Comparison of ENCODE assay signal across 11 cellular contexts in genomic region chr1:156796340-156797097, GRCh38. TPM values are rescaled to one million over a fixed set of nuclear protein-coding genes. Genes with fewer than 3 reads are reported as not detected.
A peak's percentile ranks its signal among the peaks of the same experiment; 100 is the strongest.
DNase-seq lines count a peak whose midpoint lies in the region; ATAC-seq and TF ChIP-seq lines count a peak whose summit lies in the region.
"Had no signal": no experiment of that assay in that cellular context is flagged by ENCODE, and none has a peak within 500 bp of the region (broad histone marks: within the 10 kb centered on the region; RNA-seq: fewer than 3 reads in every experiment).

No MANE protein-coding gene starts in this region.

- no peaks in the 10 kb centered on the region for H3K27me3 Mint-ChIP-seq in endodermal cell (ENCODE audit: insufficient read depth)
- no peaks in the 10 kb centered on the region for H3K27me3 Mint-ChIP-seq in progenitor cell of endocrine pancreas

- peaks cover 91% of the 10 kb centered on the region for H3K36me3 ChIP-seq in endodermal cell (ENCODE audit: control insufficient read depth, insufficient read depth, low read length)

- 92 to 93% methylated on average over 6 to 8 of the region's 8 CpGs for WGBS in endodermal cell (ENCODE audit: insufficient coverage in 1 of 2, insufficient read length in 1 of 2), 2 experiments

- DNase-seq in NCI-H226 = peak; percentile 13
- DNase-seq in endodermal cell = no peak
- no peak for DNase-seq in progenitor cell of endocrine pancreas (ENCODE audit: low spot score, unreplicated experiment)
- DNase-seq in GM19238 (ENCODE audit: insufficient read length, low spot score) = no peak
- no peak for DNase-seq in NCI-H524 (lab: John Stamatoyannopoulos, UW)

- H3K9ac ChIP-seq in endodermal cell (ENCODE audit: extremely low read depth, low read length, poor library complexity, severe bottlenecking) = no peak overlapping the region

- peak overlapping the region; percentile 3 for H3K27ac Mint-ChIP-seq in endodermal cell
- peak overlapping the region; percentile 36 for H3K27ac Mint-ChIP-seq in progenitor cell of endocrine pancreas
- H3K27ac Mint-ChIP-seq: stimulated activated effector memory CD8-positive, alpha-beta T cell treated with anti-CD3 and anti-CD28 coated beads, Interleukin-12 subunit alpha, Interleukin-12 subunit beta, amount 100 ng/mL, for 72 hours had no signal

- H3K27me3 ChIP-seq in endodermal cell (ENCODE audit: control insufficient read depth, insufficient read depth, low read length, poor library complexity, severe bottlenecking) = no peaks in the 10 kb centered on the region
- H3K27me3 ChIP-seq: gastroesophageal sphincter, vagina had no signal

- H3K27ac ChIP-seq in endodermal cell (ENCODE audit: low read depth, low read length) = no peak overlapping the region
- H3K27ac ChIP-seq: C4-2B, gastroesophageal sphincter, vagina had no signal

- ATAC-seq in GM18867 (IDR thresholded peaks at IDR 0.05; ENCODE audit: unreplicated experiment) (peak; percentile 58), HG02642 (IDR thresholded peaks at IDR 0.05; ENCODE audit: poor library complexity, unreplicated experiment) (no peak)
- ATAC-seq: gastroesophageal sphincter had no signal

- H3K9me3 Mint-ChIP-seq in endodermal cell = no peaks in the 10 kb centered on the region
- H3K9me3 Mint-ChIP-seq in progenitor cell of endocrine pancreas (ENCODE audit: low read depth) = no peaks in the 10 kb centered on the region
- H3K9me3 Mint-ChIP-seq: stimulated activated effector memory CD8-positive, alpha-beta T cell treated with anti-CD3 and anti-CD28 coated beads, Interleukin-12 subunit alpha, Interleukin-12 subunit beta, amount 100 ng/mL, for 72 hours had no signal

- H3K4me3 Mint-ChIP-seq in endodermal cell (no peak overlapping the region), progenitor cell of endocrine pancreas (ENCODE audit: low read depth) (no peak overlapping the region)
- H3K4me3 Mint-ChIP-seq: stimulated activated effector memory CD8-positive, alpha-beta T cell treated with anti-CD3 and anti-CD28 coated beads, Interleukin-12 subunit alpha, Interleukin-12 subunit beta, amount 100 ng/mL, for 72 hours had no signal

- H3K4me1 Mint-ChIP-seq in endodermal cell = peaks cover 11% of the 10 kb centered on the region
- H3K4me1 Mint-ChIP-seq in progenitor cell of endocrine pancreas (ENCODE audit: low read depth) = no peaks in the 10 kb centered on the region

- H3K9me3 ChIP-seq in endodermal cell (ENCODE audit: control insufficient read depth, low read length) = no peaks in the 10 kb centered on the region
- H3K9me3 ChIP-seq: gastroesophageal sphincter, vagina had no signal

- H3K36me3 Mint-ChIP-seq in endodermal cell (ENCODE audit: low read depth) (peaks cover 75% of the 10 kb centered on the region), progenitor cell of endocrine pancreas (ENCODE audit: insufficient read depth) (peaks cover 28% of the 10 kb centered on the region)

- H3K4me3 ChIP-seq in endodermal cell (ENCODE audit: low read length) = no peak overlapping the region
- H3K4me3 ChIP-seq: gastroesophageal sphincter, vagina had no signal

- H3K4me1 ChIP-seq in endodermal cell (ENCODE audit: control insufficient read depth, insufficient read depth, low read length) = peaks cover 11% of the 10 kb centered on the region

- TF ChIP-seq CTCF in endodermal cell (conservative IDR thresholded peaks at IDR 0.05) (no peak), progenitor cell of endocrine pancreas (IDR thresholded peaks at IDR 0.05; ENCODE audit: unreplicated experiment) (no peak)

RNA-seq across cellular contexts. Expression of gene SH2D2A, which starts 20.1 kb away (rescaled TPM):
- 1 to 10 TPM; 2.4 to 7.7 TPM for total RNA-seq in endodermal cell
- polyA plus RNA-seq in endodermal cell (2013, experiment 1 of 2) = 3.0 TPM
- 1.9 TPM for polyA plus RNA-seq in endodermal cell (2013, experiment 2 of 2)
- not detected in 2 replicates for total RNA-seq in progenitor cell of endocrine pancreas

RNA-seq across cellular contexts. Expression of gene PRCC, which starts 29.2 kb away (rescaled TPM):
- total RNA-seq in endodermal cell (100 to 1,000 TPM; 108 to 111 TPM), progenitor cell of endocrine pancreas (93.2 TPM in 2 replicates)
- polyA plus RNA-seq in endodermal cell (2013, experiment 1 of 2) = 81.7 TPM
- 91.9 TPM for polyA plus RNA-seq in endodermal cell (2013, experiment 2 of 2)

RNA-seq across cellular contexts. Expression of gene HDGF, which starts 45.0 kb away (rescaled TPM):
- 100 to 1,000 TPM; 493 to 495 TPM for total RNA-seq in endodermal cell
- polyA plus RNA-seq in endodermal cell (2013, experiment 1 of 2) = 307 TPM
- polyA plus RNA-seq in endodermal cell (2013, experiment 2 of 2) = 299 TPM
- total RNA-seq in progenitor cell of endocrine pancreas = 280 and 288 TPM in 2 replicates

RNA-seq across cellular contexts. Expression of gene MRPL24, which starts 55.6 kb away (rescaled TPM):
- total RNA-seq in endodermal cell (10 to 100 TPM; 32.2 to 35.5 TPM), progenitor cell of endocrine pancreas (35.9 and 43.2 TPM in 2 replicates)
- 34.7 TPM for polyA plus RNA-seq in endodermal cell (2013, experiment 1 of 2)
- 30.8 TPM for polyA plus RNA-seq in endodermal cell (2013, experiment 2 of 2)
